In the genomic region with DNA sequence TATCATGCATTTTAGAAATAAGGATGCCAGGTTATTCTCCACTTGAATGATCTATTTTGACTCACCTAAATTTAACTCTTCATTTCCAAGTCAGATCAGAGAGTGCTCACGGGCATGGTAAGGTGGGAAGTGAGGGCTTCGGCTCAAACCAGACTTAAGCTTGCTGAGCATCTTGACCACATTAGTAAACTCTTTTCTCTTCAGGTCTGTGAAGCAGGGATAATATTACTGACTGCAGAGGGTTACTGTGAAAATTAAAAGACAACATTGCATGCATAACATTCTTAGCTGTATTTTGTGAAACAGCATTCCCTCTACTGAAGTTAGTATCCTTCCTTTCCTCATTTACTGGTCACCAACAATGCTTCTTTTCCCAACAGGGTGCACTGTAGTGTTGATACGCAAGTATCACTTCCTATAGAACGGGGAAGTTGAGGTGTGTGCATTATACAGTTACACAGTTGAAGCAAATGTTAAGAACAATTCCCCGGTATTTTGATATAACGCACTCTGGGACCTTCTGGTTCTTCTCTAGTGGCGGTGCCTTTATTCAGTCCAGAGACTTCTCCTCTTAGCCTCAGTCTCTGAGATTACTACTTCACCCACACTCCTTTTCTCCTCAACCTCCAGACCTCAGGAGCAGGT, we compare ENCODE assay signal across 20 cellular contexts.
"Had no signal": no experiment of that assay in that cellular context is flagged by ENCODE, and none has a peak within 500 bp of the region (broad histone marks: within the 10 kb centered on the region; RNA-seq: fewer than 3 reads in every experiment).

No MANE protein-coding gene starts in this region.

- H3K27me3 ChIP-seq: esophagus squamous epithelium, gastroesophageal sphincter, neural progenitor cell, pancreas, suprapubic skin, tibial nerve, upper lobe of right lung, vagina had no signal

- H3K27ac ChIP-seq: esophagus squamous epithelium, gastroesophageal sphincter, neural progenitor cell, pancreas, suprapubic skin, tibial nerve, upper lobe of right lung, vagina had no signal

- H3K4me1 ChIP-seq: esophagus squamous epithelium, gastroesophageal sphincter, pancreas, suprapubic skin, tibial nerve, upper lobe of right lung, vagina had no signal

- H3K4me2 ChIP-seq: neural progenitor cell had no signal

- H3K4me3 ChIP-seq: esophagus squamous epithelium, gastroesophageal sphincter, neural progenitor cell, pancreas, suprapubic skin, tibial nerve, upper lobe of right lung, vagina had no signal

- H3K36me3 ChIP-seq: esophagus squamous epithelium, gastroesophageal sphincter, neural progenitor cell, pancreas, suprapubic skin, tibial nerve, upper lobe of right lung, vagina had no signal

- H3K9me3 ChIP-seq: esophagus squamous epithelium, pancreas, tibial nerve, upper lobe of right lung, vagina had no signal

- H3K9ac ChIP-seq: neural progenitor cell had no signal

- DNase-seq: dermis blood vessel endothelial cell; esophagus squamous epithelium; foreskin fibroblast; glutamatergic neuron; islet precursor cell; mammary epithelial cell; nucleus accumbens; pancreas; right cardiac atrium; small intestine; stimulated activated CD4-positive, alpha-beta T cell treated with anti-CD3 and anti-CD28 coated beads, Interleukin-12 subunit alpha, Interleukin-12 subunit beta, amount 100 ng/mL, for 4 hours; stimulated activated naive CD4-positive, alpha-beta T cell treated with Interleukin-2 at 50 U/mL for 16 hours; upper lobe of right lung had no signal

- H2AFZ ChIP-seq: neural progenitor cell had no signal

- ATAC-seq: gastroesophageal sphincter; left lobe of liver; natural killer cell treated with Interleukin-12 subunit alpha and Interleukin-12 subunit beta and Interleukin-15 and Interleukin-18, amount 100 ng/mL, for 72 hours; pancreas; right cardiac atrium; upper lobe of right lung had no signal
